9 cellular contexts compared by ENCODE assay signal in the genomic region with DNA sequence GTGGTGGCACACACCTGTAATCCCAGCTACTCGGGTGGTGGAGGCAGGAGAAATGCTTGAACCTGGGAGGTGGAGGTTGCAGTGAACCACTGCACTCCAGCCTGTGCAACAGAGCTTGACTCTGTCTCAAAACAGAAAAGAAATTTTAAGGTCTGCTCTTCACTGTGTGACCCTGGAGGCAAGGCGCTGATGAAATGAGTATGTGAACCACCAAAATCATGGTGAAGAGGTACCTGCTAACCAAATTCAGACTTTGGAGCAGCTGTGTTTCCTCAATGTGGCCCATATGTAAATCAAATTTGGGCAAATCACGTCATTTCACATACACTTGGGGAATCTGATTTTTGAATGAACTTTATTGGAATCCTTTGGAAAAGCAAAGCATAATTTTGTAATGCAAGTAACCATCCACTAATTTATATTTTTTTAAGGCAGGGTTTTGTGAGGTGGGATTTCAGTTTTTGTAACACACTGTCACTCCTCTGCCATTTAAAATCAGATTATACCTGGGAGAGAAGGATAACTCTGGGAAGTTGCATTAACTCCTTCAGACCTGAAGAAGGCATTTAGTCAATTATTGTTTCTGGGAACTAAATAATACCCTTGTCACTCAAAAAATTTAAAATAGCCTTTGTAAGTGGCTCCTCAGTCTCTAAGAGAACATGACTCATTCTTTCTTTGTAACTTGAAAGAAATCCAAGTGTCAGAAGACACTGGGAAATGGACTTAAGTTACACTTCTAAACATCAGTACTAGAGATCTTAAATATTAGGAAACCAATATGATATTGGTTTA. TPM values are rescaled to one million over a fixed set of nuclear protein-coding genes. Genes with fewer than 3 reads are reported as not detected.
A peak's percentile ranks its signal among the peaks of the same experiment; 100 is the strongest.
DNase-seq lines count a peak whose midpoint lies in the region; ATAC-seq and TF ChIP-seq lines count a peak whose summit lies in the region.
"Had no signal": no experiment of that assay in that cellular context is flagged by ENCODE, and none has a peak within 500 bp of the region (broad histone marks: within the 10 kb centered on the region; RNA-seq: fewer than 3 reads in every experiment).

No MANE protein-coding gene starts in this region.

- H3K4me3 Mint-ChIP-seq in chondrocyte (ENCODE audit: unreplicated experiment): no peak overlapping the region

- peaks cover 4% of the 10 kb centered on the region for H3K9me3 ChIP-seq in skeletal muscle satellite cell (replicated peaks; ENCODE audit: low read length)

- H3K36me3 Mint-ChIP-seq in chondrocyte (ENCODE audit: low read depth): no peaks in the 10 kb centered on the region

- no peak for TF ChIP-seq CTCF in chondrocyte (IDR thresholded peaks at IDR 0.05)
- no peak for TF ChIP-seq CTCF in omental fat pad (IDR thresholded peaks at IDR 0.05)

- H3K36me3 ChIP-seq in skeletal muscle satellite cell (ENCODE audit: insufficient read depth, low read length): no peaks in the 10 kb centered on the region

- H3K9ac ChIP-seq in skeletal muscle satellite cell (ENCODE audit: low read depth, low read length): peak overlapping the region; percentile 14

- H3K4me1 Mint-ChIP-seq in chondrocyte (ENCODE audit: low read depth): peaks cover 35% of the 10 kb centered on the region

- H3K4me2 ChIP-seq in skeletal muscle satellite cell (ENCODE audit: low read length): peak overlapping the region; percentile 73

- H3K27ac Mint-ChIP-seq in chondrocyte (ENCODE audit: unreplicated experiment): peak overlapping the region; percentile 89

- peaks cover 23% of the 10 kb centered on the region for H3K4me1 ChIP-seq in skeletal muscle satellite cell (ENCODE audit: control insufficient read depth, insufficient read depth, low read length)

- peaks cover 8% of the 10 kb centered on the region for H3K9me3 Mint-ChIP-seq in chondrocyte (ENCODE audit: low read depth)

- DNase-seq in HT1080 (ENCODE audit: low read depth) (peak; percentile 36), chondrocyte (ENCODE audit: low spot score) (no peak), globus pallidus (ENCODE audit: low spot score) (no peak), omental fat pad (ENCODE audit: low spot score) (no peak), GF-D8 (lab: John Stamatoyannopoulos, UW) (no peak)
- DNase-seq: activated T-cell treated with anti-CD3 and anti-CD28 coated beads, Interleukin-2, amount 50 U/mL, for 48 hours; NCI-H1694 had no signal

- H3K27me3 Mint-ChIP-seq in chondrocyte (ENCODE audit: low read depth): no peaks in the 10 kb centered on the region

- peak; percentile 77 for ATAC-seq in GM18519 (IDR thresholded peaks at IDR 0.05; ENCODE audit: low FRiP score, unreplicated experiment)
- no peak for ATAC-seq in omental fat pad (ENCODE audit: low FRiP score)

- H3K4me3 ChIP-seq in skeletal muscle satellite cell (ENCODE audit: low read length): peak overlapping the region; percentile 58

- H3K27me3 ChIP-seq in skeletal muscle satellite cell (ENCODE audit: control insufficient read depth, insufficient read depth, low read length): no peaks in the 10 kb centered on the region

RNA-seq across cellular contexts. Expression of gene DOCK11, which starts 24.0 kb away (rescaled TPM):
- 5.3 and 7.4 TPM in 2 replicates for total RNA-seq in HT1080 (2014; rRNA removed; shearing (Covaris generic))
- 2.2 and 2.4 TPM in 2 replicates for polyA plus RNA-seq in HT1080 (2015; cell fraction: cytosol; rRNA removed)
- 4.6 and 6.8 TPM in 2 replicates for polyA plus RNA-seq in HT1080 (2015; cell fraction: nucleus; rRNA removed)
- total RNA-seq in chondrocyte (13.7 to 25.0 TPM (median 22.1 TPM) in 3 replicates), omental fat pad (100 to 1,000 TPM in 1 of 4 donors, 10 to 100 TPM in 3; 62.1 to 156 (median 76.3) TPM)
- total RNA-seq in skeletal muscle satellite cell (2012; rRNA removed): 16.4 and 28.9 TPM in 2 replicates
